In genomic region chrX:52261125-52261462, GRCh38 we compare ENCODE assay signal across 8 cellular contexts.
DNase-seq lines count a peak whose midpoint lies in the region; ATAC-seq and TF ChIP-seq lines count a peak whose summit lies in the region.

No MANE protein-coding gene starts in this region.

- H3F3A ChIP-seq in MM.1S (ENCODE audit: insufficient read depth, low read length): no peaks in the 10 kb centered on the region

- no peaks in the 10 kb centered on the region for H3K9me3 Mint-ChIP-seq in endothelial cell (ENCODE audit: unreplicated experiment)

- H3K4me3 Mint-ChIP-seq in endothelial cell (ENCODE audit: unreplicated experiment): peak overlapping the region; percentile 93

- peak overlapping the region; percentile 99 for H3K27ac Mint-ChIP-seq in endothelial cell (ENCODE audit: unreplicated experiment)

- TF ChIP-seq CTCF in MM.1S (IDR thresholded peaks at IDR 0.05; ENCODE audit: low read length) (no peak), endothelial cell (IDR thresholded peaks at IDR 0.05; ENCODE audit: unreplicated experiment) (no peak), ovary (IDR thresholded peaks at IDR 0.05) (no peak)

- H3K27ac ChIP-seq in MM.1S (ENCODE audit: low read length): peak overlapping the region; percentile 80; the same call in 1 of the 2 replicates
- peak overlapping the region in 1 of 2 donors; percentile 89 for H3K27ac ChIP-seq in ovary

- TF ChIP-seq EP300 in ovary (IDR thresholded peaks at IDR 0.05): no peak

- H4K20me1 ChIP-seq in MM.1S (ENCODE audit: insufficient read depth, low read length): no peaks in the 10 kb centered on the region

- DNase-seq in MM.1S (no peak), endothelial cell (ENCODE audit: low spot score) (no peak), ovary (no peak), mucosa of gallbladder (ENCODE audit: low spot score) (no peak), 8988T (no peak), superior temporal gyrus (ENCODE audit: extremely low spot score) (no peak)

- peaks cover 2% of the 10 kb centered on the region for H3K27me3 Mint-ChIP-seq in endothelial cell (ENCODE audit: unreplicated experiment)

- 1 to 9% (median 2%) methylated on average over 2 of the region's 2 CpGs for WGBS in ovary, 3 donors

- H3K4me1 ChIP-seq in MM.1S (ENCODE audit: low read length): peaks cover 5% of the 10 kb centered on the region
- H3K4me1 ChIP-seq in ovary (ENCODE audit: insufficient read depth): no peaks in the 10 kb centered on the region

- no peak for TF ChIP-seq POLR2A in ovary (IDR thresholded peaks at IDR 0.05)

- ATAC-seq in GM18517 (IDR thresholded peaks at IDR 0.05; ENCODE audit: unreplicated experiment) (peak; percentile 2), GM21390 (IDR thresholded peaks at IDR 0.05; ENCODE audit: unreplicated experiment) (no peak)

- H3K9me2 ChIP-seq in MM.1S (replicated peaks; ENCODE audit: insufficient read depth, low read length): no peaks in the 10 kb centered on the region

- H2AFZ ChIP-seq in MM.1S (ENCODE audit: low read length): peak overlapping the region; percentile 71

- H3K36me3 ChIP-seq in MM.1S (replicated peaks; ENCODE audit: insufficient read depth, low read length) (no peaks in the 10 kb centered on the region), ovary (no peaks in the 10 kb centered on the region)

- H3K9ac ChIP-seq in MM.1S (ENCODE audit: low read length): peak overlapping the region; percentile 55; the same call in 1 of the 2 replicates

- no peaks in the 10 kb centered on the region for H3K36me3 Mint-ChIP-seq in endothelial cell (ENCODE audit: low read depth, unreplicated experiment)

- peak overlapping the region; percentile 77 for H3K4me2 ChIP-seq in MM.1S (ENCODE audit: low read depth, low read length)

- H3K4me1 Mint-ChIP-seq in endothelial cell (ENCODE audit: unreplicated experiment): peaks cover 5% of the 10 kb centered on the region

- no peaks in the 10 kb centered on the region for H3K27me3 ChIP-seq in MM.1S (replicated peaks; ENCODE audit: insufficient read depth, low read length)
- H3K27me3 ChIP-seq in ovary: no peaks in the 10 kb centered on the region

- intact Hi-C loops in ovary (cut with DNase I): no loop called here

- H3K79me2 ChIP-seq in MM.1S (ENCODE audit: low read length): no peaks in the 10 kb centered on the region

- peak overlapping the region; percentile 70 for H3K4me3 ChIP-seq in MM.1S (ENCODE audit: low read length)
- peak overlapping the region; percentile 54 for H3K4me3 ChIP-seq in ovary

- no peaks in the 10 kb centered on the region for H3K9me3 ChIP-seq in MM.1S (replicated peaks; ENCODE audit: insufficient read depth, low read length)
- H3K9me3 ChIP-seq in ovary: no peaks in the 10 kb centered on the region
